In the genomic region with DNA sequence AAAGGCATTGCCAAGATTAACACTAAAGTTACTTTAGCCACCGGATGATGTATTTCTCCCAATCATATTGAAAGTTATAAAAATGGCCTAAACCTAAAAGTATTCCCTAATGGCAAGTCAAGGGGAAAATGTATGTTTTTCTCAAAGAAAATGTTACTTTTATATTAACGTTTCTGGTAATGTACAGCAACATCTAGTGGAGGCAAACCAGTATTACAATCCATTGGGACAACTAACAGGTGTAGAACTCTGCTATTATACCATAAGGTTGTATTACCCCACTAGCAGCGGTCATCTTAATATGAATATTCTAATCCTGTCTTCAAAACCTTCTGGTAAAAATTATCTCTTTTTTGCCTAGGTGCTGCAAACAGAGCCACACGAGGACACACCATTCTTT, we compare ENCODE assay signal across 8 cellular contexts.
A peak's percentile ranks its signal among the peaks of the same experiment; 100 is the strongest.
DNase-seq lines count a peak whose midpoint lies in the region; ATAC-seq, FAIRE-seq and TF ChIP-seq lines count a peak whose summit lies in the region.

No MANE protein-coding gene starts in this region.

- CTCF ChIA-PET in activated naive CD4-positive, alpha-beta T cell treated with anti-CD3 and anti-CD28 coated beads, Interleukin-2, amount 10 ng/mL, durations not matched to agents 7 days and 5 days (lab: Charles Lee) = interaction anchor here (1.3 kb wide), 1 partner anchor 496 kb away, joined by 3 read pairs; no protein-coding TSS in a partner anchor

- FAIRE-seq in D721Med (lab: Jason Lieb, UNC) = peak; percentile 48

- H3K9me3 Mint-ChIP-seq in mesothelial cell of epicardium = peaks cover 13% of the 10 kb centered on the region
- no peaks in the 10 kb centered on the region for H3K9me3 Mint-ChIP-seq in activated naive CD4-positive, alpha-beta T cell treated with anti-CD3 and anti-CD28 coated beads, Interleukin-2, amount 10 ng/mL, durations not matched to agents 7 days and 5 days

- DNase-seq in D721Med (ENCODE audit: insufficient read length, low spot score) (no peak), M059J (ENCODE audit: low read depth) (peak; percentile 6), mesothelial cell of epicardium (ENCODE audit: low spot score in 2 of 2, unreplicated experiment in 2 of 2) (no peak), mucosa of gallbladder (ENCODE audit: low spot score) (no peak), NCI-H2081 (lab: John Stamatoyannopoulos, UW) (no peak)
- DNase-seq in central memory CD4-positive, alpha-beta T cell = peak; percentile 9
- DNase-seq in activated naive CD4-positive, alpha-beta T cell treated with anti-CD3 and anti-CD28 coated beads, Interleukin-2, amount 10 ng/mL, durations not matched to agents 7 days and 5 days = no peak

- ATAC-seq in GM21367 (IDR thresholded peaks at IDR 0.05; ENCODE audit: unreplicated experiment) = no peak

- H3K27me3 Mint-ChIP-seq in mesothelial cell of epicardium (ENCODE audit: low read depth) = no peaks in the 10 kb centered on the region
- H3K27me3 Mint-ChIP-seq in activated naive CD4-positive, alpha-beta T cell treated with anti-CD3 and anti-CD28 coated beads, Interleukin-2, amount 10 ng/mL, durations not matched to agents 7 days and 5 days = no peaks in the 10 kb centered on the region

- TF ChIP-seq CTCF in D721Med (IDR thresholded peaks at IDR 0.05; ENCODE audit: insufficient read depth, missing control alignments) (peak; percentile 44), mesothelial cell of epicardium (IDR thresholded peaks at IDR 0.05; ENCODE audit: unreplicated experiment) (peak; percentile 66)

- H3K4me3 Mint-ChIP-seq in mesothelial cell of epicardium = no peak overlapping the region
- no peak overlapping the region for H3K4me3 Mint-ChIP-seq in activated naive CD4-positive, alpha-beta T cell treated with anti-CD3 and anti-CD28 coated beads, Interleukin-2, amount 10 ng/mL, durations not matched to agents 7 days and 5 days

- no peaks in the 10 kb centered on the region for H3K36me3 Mint-ChIP-seq in mesothelial cell of epicardium
- no peaks in the 10 kb centered on the region for H3K36me3 Mint-ChIP-seq in activated naive CD4-positive, alpha-beta T cell treated with anti-CD3 and anti-CD28 coated beads, Interleukin-2, amount 10 ng/mL, durations not matched to agents 7 days and 5 days

- H3K27ac Mint-ChIP-seq in mesothelial cell of epicardium = peak overlapping the region; percentile 94
- H3K27ac Mint-ChIP-seq in activated naive CD4-positive, alpha-beta T cell treated with anti-CD3 and anti-CD28 coated beads, Interleukin-2, amount 10 ng/mL, durations not matched to agents 7 days and 5 days = no peak overlapping the region

- H3K4me1 Mint-ChIP-seq in mesothelial cell of epicardium = peaks cover 39% of the 10 kb centered on the region
- no peaks in the 10 kb centered on the region for H3K4me1 Mint-ChIP-seq in activated naive CD4-positive, alpha-beta T cell treated with anti-CD3 and anti-CD28 coated beads, Interleukin-2, amount 10 ng/mL, durations not matched to agents 7 days and 5 days

Comparison
In these comparisons a context has a peak if more than half of its experiments do, and no peak if none do; other contexts are left out.
1. DNase-seq: peak in M059J (single experiment) and central memory CD4-positive, alpha-beta T cell (single experiment); none in D721Med (single experiment), mesothelial cell of epicardium (0 of 2), mucosa of gallbladder (single experiment), NCI-H2081 (0 of 2) and activated naive CD4-positive, alpha-beta T cell treated with anti-CD3 and anti-CD28 coated beads, Interleukin-2, amount 10 ng/mL, durations not matched to agents 7 days and 5 days (single experiment).